ENCODE assay signal across 18 cellular contexts in genomic region chr10:29102636-29103035, GRCh38.
"Had no signal": no experiment of that assay in that cellular context is flagged by ENCODE, and none has a peak within 500 bp of the region (broad histone marks: within the 10 kb centered on the region; RNA-seq: fewer than 3 reads in every experiment).

No MANE protein-coding gene starts in this region.

- H3K4me1 Mint-ChIP-seq: naive B cell had no signal

- H3K4me1 ChIP-seq: gastrocnemius medialis, lower lobe of right lung had no signal

- H3K36me3 ChIP-seq: gastrocnemius medialis, heart left ventricle, lower lobe of right lung, neutrophil had no signal

- H3K9me3 ChIP-seq: gastrocnemius medialis, lower lobe of right lung, neutrophil had no signal

- H3K27me3 Mint-ChIP-seq: stimulated activated naive CD8-positive, alpha-beta T cell treated with anti-CD3 and anti-CD28 coated beads, Interleukin-15, Interleukin-2, amounts not matched to agents 100 ng/mL and 50 ng/mL, for 24 hours had no signal

- H3K4me3 Mint-ChIP-seq: activated CD4-positive, alpha-beta T cell treated with anti-CD3 and anti-CD28 coated beads, Interleukin-2, amount 10 ng/mL, durations not matched to agents 24 days and 14 days; activated naive CD8-positive, alpha-beta T cell treated with anti-CD3 and anti-CD28 coated beads, Interleukin-2, amount 10 ng/mL, durations not matched to agents 7 days and 5 days; effector memory CD8-positive, alpha-beta T cell; naive B cell; stimulated activated naive CD8-positive, alpha-beta T cell treated with anti-CD3 and anti-CD28 coated beads, Interleukin-15, Interleukin-2, amounts not matched to agents 100 ng/mL and 50 ng/mL, for 24 hours had no signal

- H3K36me3 Mint-ChIP-seq: activated naive CD8-positive, alpha-beta T cell treated with anti-CD3 and anti-CD28 coated beads, Interleukin-2, amount 10 ng/mL, durations not matched to agents 7 days and 5 days had no signal

- H3K9me3 Mint-ChIP-seq: activated CD4-positive, alpha-beta T cell treated with anti-CD3 and anti-CD28 coated beads, Interleukin-2, amount 10 ng/mL, durations not matched to agents 24 days and 14 days had no signal

- H3K27ac Mint-ChIP-seq: activated CD4-positive, alpha-beta T cell treated with anti-CD3 and anti-CD28 coated beads, Interleukin-2, amount 10 ng/mL, durations not matched to agents 24 days and 14 days; activated naive CD8-positive, alpha-beta T cell treated with anti-CD3 and anti-CD28 coated beads, Interleukin-2, amount 10 ng/mL, durations not matched to agents 7 days and 5 days; effector memory CD8-positive, alpha-beta T cell; naive B cell; stimulated activated naive CD8-positive, alpha-beta T cell treated with anti-CD3 and anti-CD28 coated beads, Interleukin-15, Interleukin-2, amounts not matched to agents 100 ng/mL and 50 ng/mL, for 24 hours had no signal

- H3K27ac ChIP-seq: epithelial cell of prostate, gastrocnemius medialis, heart left ventricle, lower lobe of right lung, neutrophil had no signal

- FAIRE-seq: small intestine, TTC549 had no signal

- H3K4me3 ChIP-seq: gastrocnemius medialis, heart left ventricle, lower lobe of right lung had no signal

- H3K27me3 ChIP-seq: gastrocnemius medialis, heart left ventricle had no signal

- DNase-seq: activated CD4-positive, alpha-beta T cell treated with anti-CD3 and anti-CD28 coated beads, Interleukin-2, amount 10 ng/mL, durations not matched to agents 24 days and 14 days; activated CD4-positive, CD25-positive, alpha-beta regulatory T cell; activated CD8-positive, alpha-beta memory T cell treated with anti-CD3 and anti-CD28 coated beads for 24 hours; activated naive CD4-positive, alpha-beta T cell; activated naive CD8-positive, alpha-beta T cell treated with anti-CD3 and anti-CD28 coated beads, Interleukin-2, amount 10 ng/mL, durations not matched to agents 7 days and 5 days; dermis blood vessel endothelial cell; effector memory CD8-positive, alpha-beta T cell; gastrocnemius medialis; heart left ventricle; left cardiac atrium; lower lobe of right lung; naive B cell; right cardiac atrium; small intestine had no signal
